Comparison of ENCODE assay signal across 19 cellular contexts in the genomic region with DNA sequence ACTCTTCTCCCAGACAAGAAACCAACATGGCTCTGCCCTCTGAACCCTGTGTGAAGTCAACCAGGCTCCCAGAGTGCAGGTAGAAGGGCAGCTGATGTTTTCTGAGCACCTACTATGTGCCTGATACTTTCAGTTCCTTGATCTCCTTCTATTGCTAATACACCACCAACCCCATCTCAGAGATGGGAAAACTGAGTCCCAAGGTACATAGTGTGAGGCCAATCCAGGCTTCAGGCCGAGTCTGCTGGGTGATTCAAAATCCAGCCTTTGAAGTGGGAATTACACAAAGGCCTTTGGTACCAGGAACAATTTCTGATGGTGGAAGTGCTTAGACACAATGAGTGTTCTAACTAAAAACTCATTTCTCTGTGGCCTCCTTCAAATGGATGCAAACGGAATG.
DNase-seq lines count a peak whose midpoint lies in the region; ATAC-seq and TF ChIP-seq lines count a peak whose summit lies in the region.
"Had no signal": no experiment of that assay in that cellular context is flagged by ENCODE, and none has a peak within 500 bp of the region (broad histone marks: within the 10 kb centered on the region; RNA-seq: fewer than 3 reads in every experiment).

No MANE protein-coding gene starts in this region.

- H3K9me3 Mint-ChIP-seq in mesothelial cell of epicardium = no peaks in the 10 kb centered on the region
- H3K9me3 Mint-ChIP-seq: CD4-positive, alpha-beta memory T cell; immature natural killer cell had no signal

- ATAC-seq in SK-N-SH treated with all-trans-retinoic acid at 6 μM for 48 hours = no peak
- no peak for ATAC-seq in HG03378 (IDR thresholded peaks at IDR 0.05; ENCODE audit: unreplicated experiment)
- ATAC-seq: gastrocnemius medialis had no signal

- H3K4me1 Mint-ChIP-seq in mesothelial cell of epicardium = peaks cover 37% of the 10 kb centered on the region

- H3K27me3 ChIP-seq in SK-N-SH (ENCODE audit: insufficient read depth) = no peaks in the 10 kb centered on the region
- H3K27me3 ChIP-seq in adipocyte (replicated peaks; ENCODE audit: control insufficient read depth, insufficient read depth, low read length) = no peaks in the 10 kb centered on the region
- H3K27me3 ChIP-seq in tibial artery = no peaks in the 10 kb centered on the region
- H3K27me3 ChIP-seq: body of pancreas, gastrocnemius medialis, testis had no signal

- no peaks in the 10 kb centered on the region for H3K36me3 ChIP-seq in SK-N-SH (replicated peaks in 1 of 2; ENCODE audit: control insufficient read depth in 1 of 2, insufficient read depth in 2 of 2, low read length in 1 of 2)
- H3K36me3 ChIP-seq in adipocyte (ENCODE audit: control insufficient read depth, insufficient read depth, low read length, severe bottlenecking) = no peaks in the 10 kb centered on the region
- no peaks in the 10 kb centered on the region for H3K36me3 ChIP-seq in tibial artery
- H3K36me3 ChIP-seq: gastrocnemius medialis had no signal

- TF ChIP-seq CTCF in SK-N-SH (IDR thresholded peaks at IDR 0.05) = no peak
- TF ChIP-seq CTCF in mesothelial cell of epicardium (IDR thresholded peaks at IDR 0.05; ENCODE audit: unreplicated experiment) = no peak
- TF ChIP-seq CTCF in tibial artery (IDR thresholded peaks at IDR 0.05) = no peak

- H2AFZ ChIP-seq in SK-N-SH (ENCODE audit: low read depth) = no peak overlapping the region

- 18% methylated on average over 2 of the region's 2 CpGs for WGBS in SK-N-SH (ENCODE audit: low lambda C conversion rate)

- CTCF ChIA-PET in SK-N-SH (lab: Yijun Ruan, JAX) = no interaction called here

- H3K27ac ChIP-seq in SK-N-SH (ENCODE audit: low read depth in 2 of 2, low read length in 1 of 2) (peak overlapping the region; percentile 34 to 99; a peak in 3 of 4 replicates), tibial artery (peak overlapping the region; percentile 8 to 61)
- H3K27ac ChIP-seq: 22Rv1 had no signal

- no peak for TF ChIP-seq EP300 in SK-N-SH (IDR thresholded peaks at IDR 0.05; ENCODE audit: borderline replicate concordance in 1 of 2, low read depth in 1 of 2, low read length in 1 of 2)

- H3K4me1 ChIP-seq in SK-N-SH (ENCODE audit: control insufficient read depth in 1 of 2, insufficient read depth in 2 of 2, low read depth in 1 of 2, low read length in 1 of 2) (peaks cover 20 to 41% of the 10 kb centered on the region in 2 experiments), adipocyte (ENCODE audit: control insufficient read depth, insufficient read depth, low read length) (peaks cover 30% of the 10 kb centered on the region), tibial artery (peaks cover 0 to 40% (median 31%) of the 10 kb centered on the region in 4 donors)
- H3K4me1 ChIP-seq: body of pancreas had no signal

- H3K4me3 ChIP-seq in SK-N-SH (ENCODE audit: low read depth in 2 of 2, low read length in 1 of 2) (no peak overlapping the region), adipocyte (ENCODE audit: low read length) (peak overlapping the region; percentile 1), tibial artery (no peak overlapping the region)
- H3K4me3 ChIP-seq: body of pancreas, gastrocnemius medialis, testis had no signal

- no peak for TF ChIP-seq RAD21 in SK-N-SH (IDR thresholded peaks at IDR 0.05; ENCODE audit: low read length)

- intact Hi-C loops in tibial artery (cut with DNase I; ENCODE audit: low total_unique reads) = no loop called here

- H3K79me2 ChIP-seq in SK-N-SH (ENCODE audit: insufficient read depth) = no peaks in the 10 kb centered on the region

- no peaks in the 10 kb centered on the region for H3K9me2 ChIP-seq in SK-N-SH

- no peaks in the 10 kb centered on the region for H4K20me1 ChIP-seq in SK-N-SH (ENCODE audit: insufficient read depth)

- peak overlapping the region; percentile 86 for H3K27ac Mint-ChIP-seq in mesothelial cell of epicardium

- POLR2A ChIA-PET in SK-N-SH (lab: Yijun Ruan, JAX) = no interaction called here

- H3F3A ChIP-seq in SK-N-SH (replicated peaks; ENCODE audit: insufficient read depth) = peaks cover 39% of the 10 kb centered on the region

- no peaks in the 10 kb centered on the region for H3K27me3 Mint-ChIP-seq in mesothelial cell of epicardium (ENCODE audit: low read depth)
- H3K27me3 Mint-ChIP-seq: CD4-positive, alpha-beta memory T cell had no signal

- no peak overlapping the region for H3K4me3 Mint-ChIP-seq in mesothelial cell of epicardium
- H3K4me3 Mint-ChIP-seq: immature natural killer cell had no signal

- H3K9ac ChIP-seq in SK-N-SH (peak overlapping the region; percentile 87; the same call in 1 of the 2 replicates), adipocyte (ENCODE audit: low read length) (no peak overlapping the region)

- peak overlapping the region; percentile 76 for H3K4me2 ChIP-seq in SK-N-SH

- DNase-seq in SK-N-SH (no peak), adipocyte (ENCODE audit: low read depth) (no peak), mesothelial cell of epicardium (ENCODE audit: low spot score in 2 of 2, unreplicated experiment in 2 of 2) (no peak), tibial artery (no peak), NCI-H146 treated with DMSO at 0.1 percent for 48 hours (lab: John Stamatoyannopoulos, UW; ENCODE audit: unreplicated experiment) (no peak), NCI-H187 treated with DMSO at 0.1 percent for 48 hours (lab: John Stamatoyannopoulos, UW) (no peak)
- DNase-seq: activated CD4-positive, alpha-beta T cell treated with anti-CD3 and anti-CD28 coated beads, Interleukin-2, amount 50 U/mL, for 4 hours; CD4-positive, alpha-beta memory T cell; effector memory CD4-positive, alpha-beta T cell; gastrocnemius medialis; immature natural killer cell; NCI-H2029 treated with DMSO at 0.1 percent for 48 hours; NCI-H82; stimulated activated CD4-positive, alpha-beta T cell treated with anti-CD3 and anti-CD28 coated beads, Interleukin-15, amount 100 ng/mL, for 24 hours; testis had no signal

- H3K9me3 ChIP-seq in SK-N-SH (no peaks in the 10 kb centered on the region), adipocyte (ENCODE audit: control insufficient read depth, low read length) (no peaks in the 10 kb centered on the region), tibial artery (no peaks in the 10 kb centered on the region)
- H3K9me3 ChIP-seq: body of pancreas, gastrocnemius medialis, testis had no signal

- H3K36me3 Mint-ChIP-seq in mesothelial cell of epicardium = no peaks in the 10 kb centered on the region

TF ChIP-seq in SK-N-SH, 30 proteins besides CTCF, POLR2A, EP300 and RAD21:
- TF ChIP-seq GABPA (IDR thresholded peaks at IDR 0.05; ENCODE audit: low read depth) (0 out of 2 replicates have a peak, but pooled peaks have one; percentile 16), YY1 (IDR thresholded peaks at IDR 0.05; ENCODE audit: low read depth) (no peak), TCF12 (IDR thresholded peaks at IDR 0.05) (no peak), SIN3A (IDR thresholded peaks at IDR 0.05; ENCODE audit: borderline replicate concordance, low read depth, low read length) (no peak)

TF ChIP-seq in SK-N-SH treated with all-trans-retinoic acid at 6 μM for 48 hours, 23 proteins besides CTCF, POLR2A, EP300 and RAD21:
- TF ChIP-seq ZNF565 (CRISPR knock-in tag; conservative IDR thresholded peaks at IDR 0.05; ENCODE audit: low read depth) (no peak), RARB (CRISPR knock-in tag; IDR thresholded peaks at IDR 0.05) (no peak), TCF4 (CRISPR knock-in tag; IDR thresholded peaks at IDR 0.05; ENCODE audit: borderline replicate concordance) (no peak), ZNF70 (CRISPR knock-in tag; IDR thresholded peaks at IDR 0.05) (no peak), CSDC2 (CRISPR knock-in tag; IDR thresholded peaks at IDR 0.05) (no peak)
